In the genomic region with DNA sequence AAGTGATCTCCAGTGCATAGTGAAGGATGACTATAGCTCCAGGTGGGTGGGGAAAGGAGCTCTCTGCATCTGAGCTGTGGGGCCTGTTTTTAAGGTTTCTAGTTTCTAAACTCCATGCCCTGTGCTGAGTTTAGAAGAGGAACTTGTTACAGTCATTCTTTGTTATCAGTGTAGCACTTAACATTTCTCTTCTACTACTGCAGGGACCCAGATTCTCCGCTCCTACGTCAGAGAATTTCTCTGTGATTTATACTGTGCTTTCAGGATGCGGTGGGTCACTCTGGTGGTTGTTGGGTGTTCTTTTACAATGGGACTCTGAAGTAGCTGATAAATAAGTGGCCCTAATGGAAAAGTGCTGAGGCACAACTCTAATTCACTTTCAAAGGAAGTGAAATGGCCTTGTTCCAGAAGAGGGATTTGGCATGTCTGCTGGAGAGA, we compare ENCODE assay signal across 1 cellular context.
TF ChIP-seq lines count a peak whose summit lies in the region.

No MANE protein-coding gene starts in this region.

TF ChIP-seq in K562, 482 proteins besides CTCF, POLR2A, EP300 and RAD21 (continued from another document):
- TF ChIP-seq ZNF165 (CRISPR knock-in tag; IDR thresholded peaks at IDR 0.05; ENCODE audit: borderline replicate concordance) (no peak), FOSL1 (tag; conservative IDR thresholded peaks at IDR 0.05) (no peak), ZNF324 (CRISPR knock-in tag; IDR thresholded peaks at IDR 0.05) (no peak), NFRKB (IDR thresholded peaks at IDR 0.05; ENCODE audit: low read depth) (no peak), TAF9B (IDR thresholded peaks at IDR 0.05; ENCODE audit: partially characterized antibody) (no peak), ZNF274 (IDR thresholded peaks at IDR 0.05; ENCODE audit: borderline replicate concordance, low read depth, low read length) (no peak), ZNF830 (CRISPR knock-in tag; IDR thresholded peaks at IDR 0.05) (no peak), ZNF699 (CRISPR knock-in tag; IDR thresholded peaks at IDR 0.05; ENCODE audit: insufficient replicate concordance) (no peak), PHTF2 (CRISPR knock-in tag; IDR thresholded peaks at IDR 0.05) (no peak), ZNF217 (CRISPR knock-in tag; IDR thresholded peaks at IDR 0.05) (no peak), MTA2 (IDR thresholded peaks at IDR 0.05; ENCODE audit: low read depth) (no peak), ATF1 (CRISPR knock-in tag; IDR thresholded peaks at IDR 0.05) (no peak), ATF1 (tag; IDR thresholded peaks at IDR 0.05) (0 out of 2 replicates have a peak, but pooled peaks have one; percentile 21), ZNF639 (CRISPR knock-in tag; conservative IDR thresholded peaks at IDR 0.05 in 1 of 2, IDR thresholded peaks at IDR 0.05 in 1 of 2) (peak in 1 of 2 experiments; percentile 47; a peak in 1 of 4 replicates), ZNF785 (CRISPR knock-in tag; IDR thresholded peaks at IDR 0.05) (no peak), CREM (IDR thresholded peaks at IDR 0.05; ENCODE audit: low read depth) (0 out of 2 replicates have a peak, but pooled peaks have one; percentile 11), HMBOX1 (IDR thresholded peaks at IDR 0.05) (no peak), THRAP3 (IDR thresholded peaks at IDR 0.05; ENCODE audit: borderline replicate concordance) (no peak), ERF (CRISPR knock-in tag; IDR thresholded peaks at IDR 0.05) (no peak), POU5F1 (IDR thresholded peaks at IDR 0.05; ENCODE audit: borderline replicate concordance, low read depth, low read length, partially characterized antibody) (no peak), ZNF551 (CRISPR knock-in tag; IDR thresholded peaks at IDR 0.05) (no peak), ZNF280B (CRISPR knock-in tag; IDR thresholded peaks at IDR 0.05) (no peak), MYC (IDR thresholded peaks at IDR 0.05; ENCODE audit: low read depth, low read length) (no peak), MYC (CRISPR knock-in tag; IDR thresholded peaks at IDR 0.05; ENCODE audit: borderline replicate concordance, low read depth) (no peak), ZNF408 (CRISPR knock-in tag; IDR thresholded peaks at IDR 0.05; ENCODE audit: low read depth) (no peak)
- TF ChIP-seq, protein P1, sequence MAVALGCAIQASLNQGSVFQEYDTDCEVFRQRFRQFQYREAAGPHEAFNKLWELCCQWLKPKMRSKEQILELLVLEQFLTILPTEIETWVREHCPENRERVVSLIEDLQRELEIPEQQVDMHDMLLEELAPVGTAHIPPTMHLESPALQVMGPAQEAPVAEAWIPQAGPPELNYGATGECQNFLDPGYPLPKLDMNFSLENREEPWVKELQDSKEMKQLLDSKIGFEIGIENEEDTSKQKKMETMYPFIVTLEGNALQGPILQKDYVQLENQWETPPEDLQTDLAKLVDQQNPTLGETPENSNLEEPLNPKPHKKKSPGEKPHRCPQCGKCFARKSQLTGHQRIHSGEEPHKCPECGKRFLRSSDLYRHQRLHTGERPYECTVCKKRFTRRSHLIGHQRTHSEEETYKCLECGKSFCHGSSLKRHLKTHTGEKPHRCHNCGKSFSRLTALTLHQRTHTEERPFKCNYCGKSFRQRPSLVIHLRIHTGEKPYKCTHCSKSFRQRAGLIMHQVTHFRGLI (CRISPR knock-in tag; IDR thresholded peaks at IDR 0.05) = no peak
- TF ChIP-seq, protein P2, sequence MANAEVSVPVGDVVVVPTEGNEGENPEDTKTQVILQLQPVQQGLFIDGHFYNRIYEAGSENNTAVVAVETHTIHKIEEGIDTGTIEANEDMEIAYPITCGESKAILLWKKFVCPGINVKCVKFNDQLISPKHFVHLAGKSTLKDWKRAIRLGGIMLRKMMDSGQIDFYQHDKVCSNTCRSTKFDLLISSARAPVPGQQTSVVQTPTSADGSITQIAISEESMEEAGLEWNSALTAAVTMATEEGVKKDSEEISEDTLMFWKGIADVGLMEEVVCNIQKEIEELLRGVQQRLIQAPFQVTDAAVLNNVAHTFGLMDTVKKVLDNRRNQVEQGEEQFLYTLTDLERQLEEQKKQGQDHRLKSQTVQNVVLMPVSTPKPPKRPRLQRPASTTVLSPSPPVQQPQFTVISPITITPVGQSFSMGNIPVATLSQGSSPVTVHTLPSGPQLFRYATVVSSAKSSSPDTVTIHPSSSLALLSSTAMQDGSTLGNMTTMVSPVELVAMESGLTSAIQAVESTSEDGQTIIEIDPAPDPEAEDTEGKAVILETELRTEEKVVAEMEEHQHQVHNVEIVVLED (CRISPR knock-in tag; IDR thresholded peaks at IDR 0.05) = no peak
- TF ChIP-seq, protein P3, sequence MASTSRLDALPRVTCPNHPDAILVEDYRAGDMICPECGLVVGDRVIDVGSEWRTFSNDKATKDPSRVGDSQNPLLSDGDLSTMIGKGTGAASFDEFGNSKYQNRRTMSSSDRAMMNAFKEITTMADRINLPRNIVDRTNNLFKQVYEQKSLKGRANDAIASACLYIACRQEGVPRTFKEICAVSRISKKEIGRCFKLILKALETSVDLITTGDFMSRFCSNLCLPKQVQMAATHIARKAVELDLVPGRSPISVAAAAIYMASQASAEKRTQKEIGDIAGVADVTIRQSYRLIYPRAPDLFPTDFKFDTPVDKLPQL (IDR thresholded peaks at IDR 0.05; ENCODE audit: extremely low read depth, insufficient read length) = no peak
- TF ChIP-seq, protein P4, sequence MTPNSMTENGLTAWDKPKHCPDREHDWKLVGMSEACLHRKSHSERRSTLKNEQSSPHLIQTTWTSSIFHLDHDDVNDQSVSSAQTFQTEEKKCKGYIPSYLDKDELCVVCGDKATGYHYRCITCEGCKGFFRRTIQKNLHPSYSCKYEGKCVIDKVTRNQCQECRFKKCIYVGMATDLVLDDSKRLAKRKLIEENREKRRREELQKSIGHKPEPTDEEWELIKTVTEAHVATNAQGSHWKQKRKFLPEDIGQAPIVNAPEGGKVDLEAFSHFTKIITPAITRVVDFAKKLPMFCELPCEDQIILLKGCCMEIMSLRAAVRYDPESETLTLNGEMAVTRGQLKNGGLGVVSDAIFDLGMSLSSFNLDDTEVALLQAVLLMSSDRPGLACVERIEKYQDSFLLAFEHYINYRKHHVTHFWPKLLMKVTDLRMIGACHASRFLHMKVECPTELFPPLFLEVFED (CRISPR knock-in tag; conservative IDR thresholded peaks at IDR 0.05) = no peak
- TF ChIP-seq, protein P5, sequence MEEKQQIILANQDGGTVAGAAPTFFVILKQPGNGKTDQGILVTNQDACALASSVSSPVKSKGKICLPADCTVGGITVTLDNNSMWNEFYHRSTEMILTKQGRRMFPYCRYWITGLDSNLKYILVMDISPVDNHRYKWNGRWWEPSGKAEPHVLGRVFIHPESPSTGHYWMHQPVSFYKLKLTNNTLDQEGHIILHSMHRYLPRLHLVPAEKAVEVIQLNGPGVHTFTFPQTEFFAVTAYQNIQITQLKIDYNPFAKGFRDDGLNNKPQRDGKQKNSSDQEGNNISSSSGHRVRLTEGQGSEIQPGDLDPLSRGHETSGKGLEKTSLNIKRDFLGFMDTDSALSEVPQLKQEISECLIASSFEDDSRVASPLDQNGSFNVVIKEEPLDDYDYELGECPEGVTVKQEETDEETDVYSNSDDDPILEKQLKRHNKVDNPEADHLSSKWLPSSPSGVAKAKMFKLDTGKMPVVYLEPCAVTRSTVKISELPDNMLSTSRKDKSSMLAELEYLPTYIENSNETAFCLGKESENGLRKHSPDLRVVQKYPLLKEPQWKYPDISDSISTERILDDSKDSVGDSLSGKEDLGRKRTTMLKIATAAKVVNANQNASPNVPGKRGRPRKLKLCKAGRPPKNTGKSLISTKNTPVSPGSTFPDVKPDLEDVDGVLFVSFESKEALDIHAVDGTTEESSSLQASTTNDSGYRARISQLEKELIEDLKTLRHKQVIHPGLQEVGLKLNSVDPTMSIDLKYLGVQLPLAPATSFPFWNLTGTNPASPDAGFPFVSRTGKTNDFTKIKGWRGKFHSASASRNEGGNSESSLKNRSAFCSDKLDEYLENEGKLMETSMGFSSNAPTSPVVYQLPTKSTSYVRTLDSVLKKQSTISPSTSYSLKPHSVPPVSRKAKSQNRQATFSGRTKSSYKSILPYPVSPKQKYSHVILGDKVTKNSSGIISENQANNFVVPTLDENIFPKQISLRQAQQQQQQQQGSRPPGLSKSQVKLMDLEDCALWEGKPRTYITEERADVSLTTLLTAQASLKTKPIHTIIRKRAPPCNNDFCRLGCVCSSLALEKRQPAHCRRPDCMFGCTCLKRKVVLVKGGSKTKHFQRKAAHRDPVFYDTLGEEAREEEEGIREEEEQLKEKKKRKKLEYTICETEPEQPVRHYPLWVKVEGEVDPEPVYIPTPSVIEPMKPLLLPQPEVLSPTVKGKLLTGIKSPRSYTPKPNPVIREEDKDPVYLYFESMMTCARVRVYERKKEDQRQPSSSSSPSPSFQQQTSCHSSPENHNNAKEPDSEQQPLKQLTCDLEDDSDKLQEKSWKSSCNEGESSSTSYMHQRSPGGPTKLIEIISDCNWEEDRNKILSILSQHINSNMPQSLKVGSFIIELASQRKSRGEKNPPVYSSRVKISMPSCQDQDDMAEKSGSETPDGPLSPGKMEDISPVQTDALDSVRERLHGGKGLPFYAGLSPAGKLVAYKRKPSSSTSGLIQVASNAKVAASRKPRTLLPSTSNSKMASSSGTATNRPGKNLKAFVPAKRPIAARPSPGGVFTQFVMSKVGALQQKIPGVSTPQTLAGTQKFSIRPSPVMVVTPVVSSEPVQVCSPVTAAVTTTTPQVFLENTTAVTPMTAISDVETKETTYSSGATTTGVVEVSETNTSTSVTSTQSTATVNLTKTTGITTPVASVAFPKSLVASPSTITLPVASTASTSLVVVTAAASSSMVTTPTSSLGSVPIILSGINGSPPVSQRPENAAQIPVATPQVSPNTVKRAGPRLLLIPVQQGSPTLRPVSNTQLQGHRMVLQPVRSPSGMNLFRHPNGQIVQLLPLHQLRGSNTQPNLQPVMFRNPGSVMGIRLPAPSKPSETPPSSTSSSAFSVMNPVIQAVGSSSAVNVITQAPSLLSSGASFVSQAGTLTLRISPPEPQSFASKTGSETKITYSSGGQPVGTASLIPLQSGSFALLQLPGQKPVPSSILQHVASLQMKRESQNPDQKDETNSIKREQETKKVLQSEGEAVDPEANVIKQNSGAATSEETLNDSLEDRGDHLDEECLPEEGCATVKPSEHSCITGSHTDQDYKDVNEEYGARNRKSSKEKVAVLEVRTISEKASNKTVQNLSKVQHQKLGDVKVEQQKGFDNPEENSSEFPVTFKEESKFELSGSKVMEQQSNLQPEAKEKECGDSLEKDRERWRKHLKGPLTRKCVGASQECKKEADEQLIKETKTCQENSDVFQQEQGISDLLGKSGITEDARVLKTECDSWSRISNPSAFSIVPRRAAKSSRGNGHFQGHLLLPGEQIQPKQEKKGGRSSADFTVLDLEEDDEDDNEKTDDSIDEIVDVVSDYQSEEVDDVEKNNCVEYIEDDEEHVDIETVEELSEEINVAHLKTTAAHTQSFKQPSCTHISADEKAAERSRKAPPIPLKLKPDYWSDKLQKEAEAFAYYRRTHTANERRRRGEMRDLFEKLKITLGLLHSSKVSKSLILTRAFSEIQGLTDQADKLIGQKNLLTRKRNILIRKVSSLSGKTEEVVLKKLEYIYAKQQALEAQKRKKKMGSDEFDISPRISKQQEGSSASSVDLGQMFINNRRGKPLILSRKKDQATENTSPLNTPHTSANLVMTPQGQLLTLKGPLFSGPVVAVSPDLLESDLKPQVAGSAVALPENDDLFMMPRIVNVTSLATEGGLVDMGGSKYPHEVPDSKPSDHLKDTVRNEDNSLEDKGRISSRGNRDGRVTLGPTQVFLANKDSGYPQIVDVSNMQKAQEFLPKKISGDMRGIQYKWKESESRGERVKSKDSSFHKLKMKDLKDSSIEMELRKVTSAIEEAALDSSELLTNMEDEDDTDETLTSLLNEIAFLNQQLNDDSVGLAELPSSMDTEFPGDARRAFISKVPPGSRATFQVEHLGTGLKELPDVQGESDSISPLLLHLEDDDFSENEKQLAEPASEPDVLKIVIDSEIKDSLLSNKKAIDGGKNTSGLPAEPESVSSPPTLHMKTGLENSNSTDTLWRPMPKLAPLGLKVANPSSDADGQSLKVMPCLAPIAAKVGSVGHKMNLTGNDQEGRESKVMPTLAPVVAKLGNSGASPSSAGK (IDR thresholded peaks at IDR 0.05) = no peak
